In genomic region chr1:67688526-67689219, GRCh38 we compare ENCODE assay signal across 11 cellular contexts. TPM values are rescaled to one million over a fixed set of nuclear protein-coding genes. Genes with fewer than 3 reads are reported as not detected.
DNase-seq lines count a peak whose midpoint lies in the region; ATAC-seq and TF ChIP-seq lines count a peak whose summit lies in the region.
"Had no signal": no experiment of that assay in that cellular context is flagged by ENCODE, and none has a peak within 500 bp of the region (broad histone marks: within the 10 kb centered on the region; RNA-seq: fewer than 3 reads in every experiment).

No MANE protein-coding gene starts in this region.

- no peak for ATAC-seq in activated T-helper 17 cell treated with anti-CD3 and anti-CD28 coated beads, Interleukin-2, amount 50 U/mL, for 72 hours (replicated peaks)
- ATAC-seq in activated CD8-positive, alpha-beta memory T cell treated with anti-CD3 and anti-CD28 coated beads, Interleukin-2, amount 10 ng/mL, durations not matched to agents 7 days and 5 days: no peak

- H3K4me2 ChIP-seq in trophoblast cell (ENCODE audit: low read length): no peak overlapping the region

- peaks cover 0 to 7% of the 10 kb centered on the region in 2 experiments for H3K4me1 ChIP-seq in trophoblast cell (ENCODE audit: control insufficient read depth in 1 of 2, insufficient read depth in 2 of 2, low read length in 2 of 2)

- H3K4ac ChIP-seq in trophoblast cell (ENCODE audit: low read depth, low read length): no peak overlapping the region

- no peak overlapping the region for H2AFZ ChIP-seq in trophoblast cell (ENCODE audit: insufficient read depth, low read length, poor library complexity)

- DNase-seq in DMS53 treated with DMSO at 0.1 percent for 48 hours (lab: John Stamatoyannopoulos, UW; ENCODE audit: unreplicated experiment) (peak; percentile 33), Kasumi-1 (lab: John Stamatoyannopoulos, UW) (peak; percentile 80 to 84), mesothelial cell of epicardium (ENCODE audit: low spot score in 2 of 2, unreplicated experiment in 2 of 2) (no peak), trophoblast cell (no peak), GM13977 (ENCODE audit: low spot score) (no peak)
- no peak for DNase-seq in stimulated activated CD4-positive, alpha-beta T cell treated with anti-CD3 and anti-CD28 coated beads, Interleukin-4, amount 100 ng/mL, for 4 hours
- DNase-seq in activated CD8-positive, alpha-beta memory T cell treated with anti-CD3 and anti-CD28 coated beads, Interleukin-2, amount 10 ng/mL, durations not matched to agents 7 days and 5 days: no peak
- DNase-seq: activated B cell treated with CpG ODN at 0.5 μM for 24 hours, islet precursor cell, upper lobe of left lung had no signal

- H3K4me1 Mint-ChIP-seq in activated T-helper 17 cell treated with anti-CD3 and anti-CD28 coated beads, Interleukin-2, amount 50 U/mL, for 72 hours: peaks cover 19% of the 10 kb centered on the region
- H3K4me1 Mint-ChIP-seq in mesothelial cell of epicardium: peaks cover 38% of the 10 kb centered on the region
- peaks cover 32% of the 10 kb centered on the region for H3K4me1 Mint-ChIP-seq in activated CD8-positive, alpha-beta memory T cell treated with anti-CD3 and anti-CD28 coated beads, Interleukin-2, amount 10 ng/mL, durations not matched to agents 7 days and 5 days

- no CpG with 5 or more reads among the region's 3 CpGs for WGBS in trophoblast cell (ENCODE audit: extremely low coverage, insufficient coverage, insufficient read length)

- H3K27me3 Mint-ChIP-seq in activated T-helper 17 cell treated with anti-CD3 and anti-CD28 coated beads, Interleukin-2, amount 50 U/mL, for 72 hours: no peaks in the 10 kb centered on the region
- H3K27me3 Mint-ChIP-seq in mesothelial cell of epicardium (ENCODE audit: low read depth): no peaks in the 10 kb centered on the region
- no peaks in the 10 kb centered on the region for H3K27me3 Mint-ChIP-seq in activated CD8-positive, alpha-beta memory T cell treated with anti-CD3 and anti-CD28 coated beads, Interleukin-2, amount 10 ng/mL, durations not matched to agents 7 days and 5 days
- H3K27me3 Mint-ChIP-seq: activated B cell treated with CpG ODN at 0.5 μM for 24 hours had no signal

- CTCF ChIA-PET in activated CD8-positive, alpha-beta memory T cell treated with anti-CD3 and anti-CD28 coated beads, Interleukin-2, amount 10 ng/mL, durations not matched to agents 7 days and 5 days (lab: Charles Lee): interaction anchor here (1.0 kb wide), 1 partner anchor 42 kb away, joined by 3 read pairs; no protein-coding TSS in a partner anchor

- H3K9me3 Mint-ChIP-seq in activated T-helper 17 cell treated with anti-CD3 and anti-CD28 coated beads, Interleukin-2, amount 50 U/mL, for 72 hours: no peaks in the 10 kb centered on the region
- no peaks in the 10 kb centered on the region for H3K9me3 Mint-ChIP-seq in mesothelial cell of epicardium
- H3K9me3 Mint-ChIP-seq in activated CD8-positive, alpha-beta memory T cell treated with anti-CD3 and anti-CD28 coated beads, Interleukin-2, amount 10 ng/mL, durations not matched to agents 7 days and 5 days (ENCODE audit: low read depth): no peaks in the 10 kb centered on the region
- H3K9me3 Mint-ChIP-seq: activated B cell treated with CpG ODN at 0.5 μM for 24 hours had no signal

- no peak overlapping the region for H3K23ac ChIP-seq in trophoblast cell (ENCODE audit: low read length)

- no peaks in the 10 kb centered on the region for H3K9me3 ChIP-seq in trophoblast cell (ENCODE audit: insufficient read depth, low read depth, low read length)
- H3K9me3 ChIP-seq: upper lobe of left lung had no signal

- no peak overlapping the region for H3K14ac ChIP-seq in trophoblast cell (ENCODE audit: low read length)

- no peaks in the 10 kb centered on the region for H3K27me3 ChIP-seq in trophoblast cell (ENCODE audit: insufficient read depth, low read length)
- H3K27me3 ChIP-seq: upper lobe of left lung had no signal

- H3K79me2 ChIP-seq in trophoblast cell (ENCODE audit: control insufficient read depth, insufficient read depth, low read length, poor library complexity): peaks cover 18% of the 10 kb centered on the region

- no peak overlapping the region for H3K18ac ChIP-seq in trophoblast cell (ENCODE audit: low read length)

- H3K79me1 ChIP-seq in trophoblast cell (ENCODE audit: low read length): peaks cover 23% of the 10 kb centered on the region

- peak overlapping the region; percentile 82 for H3K4me3 Mint-ChIP-seq in activated T-helper 17 cell treated with anti-CD3 and anti-CD28 coated beads, Interleukin-2, amount 50 U/mL, for 72 hours
- no peak overlapping the region for H3K4me3 Mint-ChIP-seq in mesothelial cell of epicardium
- H3K4me3 Mint-ChIP-seq in activated CD8-positive, alpha-beta memory T cell treated with anti-CD3 and anti-CD28 coated beads, Interleukin-2, amount 10 ng/mL, durations not matched to agents 7 days and 5 days: no peak overlapping the region
- H3K4me3 Mint-ChIP-seq: activated B cell treated with CpG ODN at 0.5 μM for 24 hours had no signal

- no peak overlapping the region for H3K4me3 ChIP-seq in trophoblast cell (ENCODE audit: low read depth, low read length)
- H3K4me3 ChIP-seq: upper lobe of left lung had no signal

- H3K9ac ChIP-seq in trophoblast cell (ENCODE audit: low read length): no peak overlapping the region

- peaks cover 69% of the 10 kb centered on the region for H3K36me3 Mint-ChIP-seq in activated T-helper 17 cell treated with anti-CD3 and anti-CD28 coated beads, Interleukin-2, amount 50 U/mL, for 72 hours (ENCODE audit: low read depth)
- peaks cover 16% of the 10 kb centered on the region for H3K36me3 Mint-ChIP-seq in mesothelial cell of epicardium
- H3K36me3 Mint-ChIP-seq in activated CD8-positive, alpha-beta memory T cell treated with anti-CD3 and anti-CD28 coated beads, Interleukin-2, amount 10 ng/mL, durations not matched to agents 7 days and 5 days: peaks cover 28% of the 10 kb centered on the region

- no peak for TF ChIP-seq CTCF in mesothelial cell of epicardium (IDR thresholded peaks at IDR 0.05; ENCODE audit: unreplicated experiment)
- no peak for TF ChIP-seq CTCF in GM13977 (IDR thresholded peaks at IDR 0.05; ENCODE audit: extremely low read depth, insufficient read depth, missing control alignments)

- no peak overlapping the region for H4K8ac ChIP-seq in trophoblast cell (ENCODE audit: low read depth, low read length)

- in situ Hi-C loops in GM13977 (cut with MboI; ENCODE audit: low pct_unique_long_range_greater_than_20kb, low sequenced_read_pairs, unreplicated experiment): loop anchor here (5.0 kb wide), 1 partner anchor 64 kb away; no protein-coding TSS in a partner anchor

- H3K27ac ChIP-seq in trophoblast cell (ENCODE audit: low read depth, low read length): no peak overlapping the region

- H4K12ac ChIP-seq in trophoblast cell (ENCODE audit: low read depth, low read length): no peak overlapping the region

- peaks cover 2 to 11% of the 10 kb centered on the region in 2 experiments for H3K36me3 ChIP-seq in trophoblast cell (ENCODE audit: control insufficient read depth in 1 of 2, insufficient read depth in 2 of 2, low read length in 2 of 2)

- H2BK5ac ChIP-seq in trophoblast cell (ENCODE audit: low read depth, low read length, poor library complexity): no peak overlapping the region

- H2BK120ac ChIP-seq in trophoblast cell (ENCODE audit: insufficient read depth, low read length, poor library complexity): no peak overlapping the region

- peak overlapping the region; percentile 51 for H3K27ac Mint-ChIP-seq in activated T-helper 17 cell treated with anti-CD3 and anti-CD28 coated beads, Interleukin-2, amount 50 U/mL, for 72 hours
- H3K27ac Mint-ChIP-seq in mesothelial cell of epicardium: peak overlapping the region; percentile 78
- H3K27ac Mint-ChIP-seq in activated CD8-positive, alpha-beta memory T cell treated with anti-CD3 and anti-CD28 coated beads, Interleukin-2, amount 10 ng/mL, durations not matched to agents 7 days and 5 days: no peak overlapping the region
- H3K27ac Mint-ChIP-seq: activated B cell treated with CpG ODN at 0.5 μM for 24 hours had no signal

- H2AK5ac ChIP-seq in trophoblast cell (ENCODE audit: low read length): no peak overlapping the region

- no peak overlapping the region for H4K91ac ChIP-seq in trophoblast cell (ENCODE audit: low read depth, low read length)

- H2BK12ac ChIP-seq in trophoblast cell (ENCODE audit: low read length): no peak overlapping the region

RNA-seq across cellular contexts. Expression of gene GADD45A, which starts 3.7 kb away (rescaled TPM):
- total RNA-seq in activated T-helper 17 cell treated with anti-CD3 and anti-CD28 coated beads, Interleukin-2, amount 50 U/mL, for 72 hours: 10 to 100 TPM; 70.9 to 83.8 TPM
- 74.2 to 80.2 TPM (median 77.7 TPM) in 3 replicates for total RNA-seq in mesothelial cell of epicardium
- polyA plus RNA-seq in trophoblast cell (2013): 81.0 and 84.6 TPM in 2 replicates
- 10 to 100 TPM; 30.2 to 33.7 TPM for total RNA-seq in activated CD8-positive, alpha-beta memory T cell treated with anti-CD3 and anti-CD28 coated beads, Interleukin-2, amount 10 ng/mL, durations not matched to agents 7 days and 5 days

Comparison
In these comparisons a context has a peak if more than half of its experiments do, and no peak if none do; other contexts are left out.
1. DNase-seq: peak in DMS53 treated with DMSO at 0.1 percent for 48 hours (single experiment) and Kasumi-1 (2 of 2); none in mesothelial cell of epicardium (0 of 2), trophoblast cell (0 of 2), stimulated activated CD4-positive, alpha-beta T cell treated with anti-CD3 and anti-CD28 coated beads, Interleukin-4, amount 100 ng/mL, for 4 hours (0 of 2), activated CD8-positive, alpha-beta memory T cell treated with anti-CD3 and anti-CD28 coated beads, Interleukin-2, amount 10 ng/mL, durations not matched to agents 7 days and 5 days (single experiment) and GM13977 (single experiment).